In the genomic region with DNA sequence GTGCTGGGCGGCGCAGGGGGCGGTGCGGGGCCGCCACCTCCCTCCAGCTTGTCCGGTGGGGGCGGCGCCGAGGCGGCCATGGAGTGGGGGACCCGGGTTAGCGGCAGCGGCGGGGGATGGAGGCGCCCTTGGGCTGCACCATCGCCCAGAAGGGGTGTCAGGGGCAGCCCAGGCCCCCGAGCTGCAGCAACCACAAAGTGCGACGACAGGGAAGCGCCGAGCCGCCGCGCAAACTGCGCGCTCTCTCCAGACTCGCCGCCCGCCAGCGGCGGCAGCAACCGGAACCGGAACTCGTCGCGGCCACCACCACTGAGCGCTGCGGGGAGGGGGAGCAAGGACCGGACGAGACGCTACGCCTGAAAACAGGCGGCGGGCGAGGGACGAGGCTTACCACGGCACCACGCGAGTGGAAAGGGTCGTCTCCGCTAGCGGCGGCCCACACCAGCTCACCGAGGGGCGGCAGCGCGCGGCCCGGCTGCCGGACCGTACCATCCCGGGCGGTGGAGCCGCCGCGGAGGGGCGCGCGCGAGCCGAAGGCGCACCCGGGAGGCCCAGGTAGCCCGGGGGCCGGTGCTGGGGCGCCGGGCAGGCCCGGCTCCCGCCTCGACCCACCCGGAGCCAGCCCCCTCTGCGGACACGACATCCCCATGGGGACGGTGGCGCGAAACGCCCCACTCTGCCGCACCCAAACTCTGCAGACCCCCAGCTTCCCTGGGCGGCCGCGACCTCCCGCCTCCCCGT, we compare ENCODE assay signal across 8 cellular contexts. TPM values are rescaled to one million over a fixed set of nuclear protein-coding genes. Genes with fewer than 3 reads are reported as not detected.
A peak's percentile ranks its signal among the peaks of the same experiment; 100 is the strongest.
DNase-seq lines count a peak whose midpoint lies in the region; ATAC-seq and TF ChIP-seq lines count a peak whose summit lies in the region.

A gene with protein sequence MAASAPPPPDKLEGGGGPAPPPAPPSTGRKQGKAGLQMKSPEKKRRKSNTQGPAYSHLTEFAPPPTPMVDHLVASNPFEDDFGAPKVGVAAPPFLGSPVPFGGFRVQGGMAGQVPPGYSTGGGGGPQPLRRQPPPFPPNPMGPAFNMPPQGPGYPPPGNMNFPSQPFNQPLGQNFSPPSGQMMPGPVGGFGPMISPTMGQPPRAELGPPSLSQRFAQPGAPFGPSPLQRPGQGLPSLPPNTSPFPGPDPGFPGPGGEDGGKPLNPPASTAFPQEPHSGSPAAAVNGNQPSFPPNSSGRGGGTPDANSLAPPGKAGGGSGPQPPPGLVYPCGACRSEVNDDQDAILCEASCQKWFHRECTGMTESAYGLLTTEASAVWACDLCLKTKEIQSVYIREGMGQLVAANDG (minus strand): TSS at position 286 of the 741 bp plus-strand sequence. CDS start 206 bp downstream, at position 80.

- DNase-seq in AG04450 (ENCODE audit: low read depth, low spot score), result no peak
- DNase-seq in NCI-H2227 treated with DMSO at 0.1 percent for 48 hours (lab: John Stamatoyannopoulos, UW), result peak; percentile 81
- DNase-seq in activated CD4-positive, CD25-positive, alpha-beta regulatory T cell treated with anti-CD3 and anti-CD28 coated beads, Interleukin-2, amount 50 U/mL, for 72 hours, result peak; percentile 85
- DNase-seq in cerebellum (ENCODE audit: low spot score), result peak; percentile 85
- DNase-seq in kidney glomerular epithelial cell (lab: John Stamatoyannopoulos, UW), result peak; percentile 72
- peak; percentile 55 to 72 (median 68) for DNase-seq in stimulated activated CD4-positive, alpha-beta T cell treated with anti-CD3 and anti-CD28 coated beads, Interleukin-1b, Interleukin-23, amount 100 ng/mL, for 24 hours (ENCODE audit: low read depth in 4 of 4, low spot score in 1 of 4)

- POLR2A ChIA-PET in AG04450 (lab: Yijun Ruan, JAX), result interaction anchor here (0.5 to 5.6 kb wide), 8 partner anchors 10 to 304 kb away, joined by 3 to 59 read pairs (median 4); a partner anchor contains a TSS

- TF ChIP-seq CTCF in AG04450 (IDR thresholded peaks at IDR 0.05; ENCODE audit: low read depth, low read length), result peak; percentile 16

- ATAC-seq in GM18861 (IDR thresholded peaks at IDR 0.05; ENCODE audit: unreplicated experiment) (peak; percentile 69), HG03095 (IDR thresholded peaks at IDR 0.05; ENCODE audit: unreplicated experiment) (peak; percentile 64)

- H3K27ac ChIP-seq in AG04450 (ENCODE audit: low read depth, low read length), result peak within 1 kb of the TSS; percentile 81

- CTCF ChIA-PET in AG04450 (lab: Charles Lee), result interaction anchor here (0.7 to 2.1 kb wide), 5 partner anchors 9 to 55 kb away, joined by 3 to 11 read pairs (median 3); a partner anchor contains a TSS

- no peaks in the 10 kb centered on the region for H3K27me3 ChIP-seq in AG04450 (ENCODE audit: control insufficient read depth, insufficient read depth, low read length)

- peak within 1 kb of the TSS; percentile 74 for H3K4me3 ChIP-seq in AG04450 (ENCODE audit: low read depth, low read length)

- H3K9me3 ChIP-seq in AG04450 (ENCODE audit: control insufficient read depth, insufficient read depth, low read length), result no peaks in the 10 kb centered on the region; the same call in 1 of the 2 replicates

RNA-seq across cellular contexts. Expression of the gene that starts here (rescaled TPM):
- polyA plus RNA-seq in AG04450 (2011; rRNA removed), result 18.1 and 19.3 TPM in 2 replicates
- polyA minus RNA-seq in AG04450 (2011; rRNA and poly(A)+ RNA removed), result 14.3 and 14.8 TPM in 2 replicates
- 8.5 TPM for total RNA-seq in cerebellum
